In the genomic region with DNA sequence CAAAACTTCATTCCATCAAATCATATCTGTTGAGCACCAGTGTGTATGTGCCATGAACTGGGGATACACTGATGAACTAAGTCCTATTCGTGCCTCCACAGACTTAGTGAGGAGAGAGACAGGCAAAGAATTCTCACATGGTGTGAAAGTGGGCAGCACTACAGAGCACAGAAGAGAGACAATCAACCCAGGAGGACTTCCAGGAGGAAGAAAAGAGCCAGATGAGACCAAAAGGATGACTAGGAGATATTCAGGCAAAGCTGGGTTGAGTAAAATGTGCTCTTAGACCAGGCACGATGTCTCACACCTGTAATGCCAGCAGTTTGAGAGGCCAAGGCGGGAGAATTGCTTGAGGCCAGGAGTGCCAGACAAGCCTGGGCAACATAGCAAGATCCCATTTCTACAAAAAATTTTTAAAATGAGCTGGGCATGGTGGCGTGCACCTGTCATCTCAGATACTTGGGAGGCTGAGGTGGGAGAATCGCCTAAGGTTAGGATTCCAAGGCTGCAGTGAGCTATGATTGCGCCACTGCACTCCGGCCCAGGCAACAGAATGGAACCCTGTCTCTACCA, we compare ENCODE assay signal across 21 cellular contexts.
"Had no signal": no experiment of that assay in that cellular context is flagged by ENCODE, and none has a peak within 500 bp of the region (broad histone marks: within the 10 kb centered on the region; RNA-seq: fewer than 3 reads in every experiment).

No MANE protein-coding gene starts in this region.

- H3K36me3 ChIP-seq: breast epithelium, esophagus squamous epithelium, heart left ventricle, ovary, thyroid gland had no signal

- H3K27me3 ChIP-seq: breast epithelium, esophagus squamous epithelium, heart left ventricle, ovary, thyroid gland had no signal

- H3K4me3 ChIP-seq: breast epithelium, coronary artery, esophagus squamous epithelium, heart left ventricle, ovary, psoas muscle, thyroid gland had no signal

- H3K27ac ChIP-seq: ovary, psoas muscle, VCaP had no signal

- H3K9me3 ChIP-seq: breast epithelium, esophagus squamous epithelium, ovary, psoas muscle, thyroid gland had no signal

- H3K4me1 ChIP-seq: breast epithelium had no signal

- ATAC-seq: activated CD4-positive, CD25-positive, alpha-beta regulatory T cell treated with anti-CD3 and anti-CD28 coated beads, Interleukin-2, amount 50 U/mL, for 24 hours; activated CD8-positive, alpha-beta T cell treated with anti-CD3 and anti-CD28 coated beads, Interleukin-2, amount 10 ng/mL, durations not matched to agents 7 days and 5 days; activated naive CD4-positive, alpha-beta T cell treated with anti-CD3 and anti-CD28 coated beads, Interleukin-2, amount 50 U/mL, for 72 hours; heart left ventricle; left cardiac atrium; natural killer cell treated with Interleukin-12 subunit alpha and Interleukin-12 subunit beta and Interleukin-15 and Interleukin-18, amount 100 ng/mL, for 72 hours; psoas muscle; right cardiac atrium had no signal

- DNase-seq: activated CD4-positive, alpha-beta T cell treated with anti-CD3 and anti-CD28 coated beads, Interleukin-2, amount 10 ng/mL, durations not matched to agents 24 days and 14 days; activated CD8-positive, alpha-beta T cell treated with anti-CD3 and anti-CD28 coated beads, Interleukin-2, amount 10 ng/mL, durations not matched to agents 7 days and 5 days; activated gamma-delta T cell treated with Interleukin-2 at 50 U/mL for 16 hours; esophagus squamous epithelium; heart left ventricle; islet precursor cell; left cardiac atrium; ovary; psoas muscle; right cardiac atrium; small intestine; stimulated activated CD4-positive, alpha-beta T cell treated with anti-CD3 and anti-CD28 coated beads, Interleukin-15, amount 100 ng/mL, for 24 hours; stimulated activated CD8-positive, alpha-beta memory T cell treated with anti-CD3 and anti-CD28 coated beads, Interleukin-4, amount 100 ng/mL, for 48 hours; stimulated activated naive CD4-positive, alpha-beta T cell; thyroid gland had no signal
